ENCODE assay signal across 9 cellular contexts in the genomic region with DNA sequence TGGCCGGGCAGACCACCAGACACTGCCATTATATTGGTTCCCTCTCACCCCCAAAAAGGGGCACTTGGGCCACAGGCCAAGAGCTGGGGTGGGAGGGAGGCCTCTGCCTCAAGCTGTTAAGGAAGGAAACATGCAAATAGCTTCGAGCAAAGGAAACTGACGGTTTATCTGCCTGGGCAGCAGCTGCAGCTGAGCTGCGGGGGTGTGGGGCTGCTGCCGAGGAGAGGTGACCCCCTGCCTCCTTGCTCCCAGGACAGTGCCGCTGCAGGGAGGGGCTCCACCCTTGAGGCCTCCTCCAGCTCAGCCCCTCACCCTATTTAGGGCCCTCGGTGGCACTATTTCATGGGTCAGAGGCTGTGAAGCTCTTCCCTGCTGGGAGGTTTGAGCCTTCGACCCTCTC. TPM values are rescaled to one million over a fixed set of nuclear protein-coding genes. Genes with fewer than 3 reads are reported as not detected.
DNase-seq lines count a peak whose midpoint lies in the region; ATAC-seq, FAIRE-seq and TF ChIP-seq lines count a peak whose summit lies in the region.
"Had no signal": no experiment of that assay in that cellular context is flagged by ENCODE, and none has a peak within 500 bp of the region (broad histone marks: within the 10 kb centered on the region; RNA-seq: fewer than 3 reads in every experiment).

No MANE protein-coding gene starts in this region.

- H3K27me3 Mint-ChIP-seq in chondrocyte (ENCODE audit: low read depth) (no peaks in the 10 kb centered on the region), T-cell (no peaks in the 10 kb centered on the region)

- H3K27ac ChIP-seq in BLaER1 treated with 17β-estradiol and CSF1 and Interleukin-3, amounts not matched to agents 10 nM and 100 nM = peak overlapping the region; percentile 93 to 100 (median 98)
- H3K27ac ChIP-seq in right cardiac atrium (ENCODE audit: low read length) = no peak overlapping the region
- H3K27ac ChIP-seq: C4-2B had no signal

- peaks cover 28 to 50% (median 37%) of the 10 kb centered on the region in 11 experiments for H4K20me1 ChIP-seq in BLaER1 treated with 17β-estradiol and CSF1 and Interleukin-3, amounts not matched to agents 10 nM and 100 nM

- peak; percentile 97 for FAIRE-seq in GM19239 (lab: Jason Lieb, UNC)
- no peak for FAIRE-seq in D721Med (lab: Jason Lieb, UNC)

- H3K36me3 Mint-ChIP-seq in chondrocyte (ENCODE audit: low read depth) = peaks cover 19% of the 10 kb centered on the region
- peaks cover 19% of the 10 kb centered on the region for H3K36me3 Mint-ChIP-seq in T-cell

- H3K9me3 Mint-ChIP-seq in chondrocyte (ENCODE audit: low read depth) (no peaks in the 10 kb centered on the region), T-cell (no peaks in the 10 kb centered on the region)

- CTCF ChIA-PET in T-cell (lab: Charles Lee) = no interaction called here

- WGBS in right cardiac atrium = 42% methylated on average over 8 of the region's 8 CpGs

- H3K27ac Mint-ChIP-seq in chondrocyte (ENCODE audit: unreplicated experiment) (no peak overlapping the region), T-cell (no peak overlapping the region)

- H3K27me3 ChIP-seq in BLaER1 treated with 17β-estradiol and CSF1 and Interleukin-3, amounts not matched to agents 10 nM and 100 nM = no peaks in the 10 kb centered on the region; a peak in 1 of 22 replicates
- no peaks in the 10 kb centered on the region for H3K27me3 ChIP-seq in right cardiac atrium (ENCODE audit: control insufficient read depth, insufficient read depth)

- peak overlapping the region; percentile 94 to 100 (median 99) for H3K4me2 ChIP-seq in BLaER1 treated with 17β-estradiol and CSF1 and Interleukin-3, amounts not matched to agents 10 nM and 100 nM

- intact Hi-C loops in right cardiac atrium (cut with DNase I) = loop anchor here in 1 of 4 donors (10.0 kb wide), 1 partner anchor 194 kb away; a partner anchor contains a TSS

- peak overlapping the region; percentile 91 to 100 (median 95) for H3K9ac ChIP-seq in BLaER1 treated with 17β-estradiol and CSF1 and Interleukin-3, amounts not matched to agents 10 nM and 100 nM

- POLR2A ChIA-PET in T-cell (lab: Charles Lee) = no interaction called here

- no peak for ATAC-seq in right cardiac atrium
- no peak for ATAC-seq in T-cell (replicated peaks in 1 of 4)

- H3K9me3 ChIP-seq in BLaER1 treated with 17β-estradiol and CSF1 and Interleukin-3, amounts not matched to agents 10 nM and 100 nM (replicated peaks in 1 of 11) = no peaks in the 10 kb centered on the region
- H3K9me3 ChIP-seq in right cardiac atrium (ENCODE audit: control insufficient read depth, low read length) = no peaks in the 10 kb centered on the region

- H3K4me3 Mint-ChIP-seq in chondrocyte (ENCODE audit: unreplicated experiment) (no peak overlapping the region), T-cell (peak overlapping the region in 1 of 3 donors; percentile 31)

- peak overlapping the region; percentile 74 to 92 (median 79) for H3K4me3 ChIP-seq in BLaER1 treated with 17β-estradiol and CSF1 and Interleukin-3, amounts not matched to agents 10 nM and 100 nM
- no peak overlapping the region for H3K4me3 ChIP-seq in right cardiac atrium (ENCODE audit: low read length)

- no peak for DNase-seq in GM19239 (ENCODE audit: insufficient read length, low spot score)
- peak; percentile 59 to 69 for DNase-seq in NCI-H526 (lab: John Stamatoyannopoulos, UW)
- DNase-seq in right cardiac atrium = peak; percentile 15 to 43 (median 30)
- DNase-seq in chondrocyte (ENCODE audit: low spot score) = no peak
- no peak for DNase-seq in D721Med (ENCODE audit: insufficient read length, low spot score)
- DNase-seq in 8988T = no peak
- no peak for DNase-seq in T-cell

- peaks cover 70 to 86% (median 78%) of the 10 kb centered on the region in 10 experiments for H3K4me1 ChIP-seq in BLaER1 treated with 17β-estradiol and CSF1 and Interleukin-3, amounts not matched to agents 10 nM and 100 nM
- no peaks in the 10 kb centered on the region for H3K4me1 ChIP-seq in right cardiac atrium (ENCODE audit: control insufficient read depth, insufficient read depth, low read length)

- TF ChIP-seq CTCF in chondrocyte (IDR thresholded peaks at IDR 0.05) (no peak), D721Med (IDR thresholded peaks at IDR 0.05; ENCODE audit: insufficient read depth, missing control alignments) (no peak)

- peaks cover 2% of the 10 kb centered on the region for H3K4me1 Mint-ChIP-seq in chondrocyte (ENCODE audit: low read depth)
- peaks cover 0 to 16% (median 14%) of the 10 kb centered on the region in 3 donors for H3K4me1 Mint-ChIP-seq in T-cell

- peaks cover 65 to 83% (median 68%) of the 10 kb centered on the region in 11 experiments for H3K36me3 ChIP-seq in BLaER1 treated with 17β-estradiol and CSF1 and Interleukin-3, amounts not matched to agents 10 nM and 100 nM

RNA-seq across cellular contexts. Expression of a gene that starts 0.8 kb away (rescaled TPM):
- total RNA-seq in right cardiac atrium (1 to 10 TPM; 3.1 to 4.5 (median 3.9) TPM), chondrocyte (4.7 to 7.7 TPM (median 7.5 TPM) in 3 replicates), T-cell (1 to 10 TPM; 1.1 to 5.8 (median 4.3) TPM)
- 1.4 TPM for polyA plus RNA-seq in right cardiac atrium

RNA-seq across cellular contexts. Expression of a gene that starts 7.9 kb away (rescaled TPM):
- total RNA-seq in right cardiac atrium (10 to 100 TPM; 36.0 to 43.5 (median 40.3) TPM), chondrocyte (77.2 to 79.0 TPM (median 78.6 TPM) in 3 replicates), T-cell (100 to 1,000 TPM in 3 of 5 donors, 10 to 100 TPM in 2; 64.8 to 118 (median 106) TPM)
- polyA plus RNA-seq in right cardiac atrium = 30.5 TPM

RNA-seq across cellular contexts. Expression of a gene that starts 11.4 kb away (rescaled TPM):
- 10 to 100 TPM; 35.0 to 71.5 (median 47.0) TPM for total RNA-seq in right cardiac atrium
- 61.9 TPM for polyA plus RNA-seq in right cardiac atrium
- total RNA-seq in chondrocyte = 563 to 633 TPM (median 613 TPM) in 3 replicates
- 10 to 100 TPM in 4 of 5 donors, 1 to 10 TPM in 1; 9.8 to 17.8 (median 12.8) TPM for total RNA-seq in T-cell

RNA-seq across cellular contexts. Expression of a gene that starts 35.4 kb away (rescaled TPM):
- total RNA-seq in right cardiac atrium (10 to 100 TPM; 15.3 to 44.8 (median 25.3) TPM), chondrocyte (207 to 277 TPM (median 274 TPM) in 3 replicates), T-cell (10 to 100 TPM; 11.6 to 41.3 (median 21.1) TPM)
- 17.7 TPM for polyA plus RNA-seq in right cardiac atrium

RNA-seq across cellular contexts. Expression of a gene that starts 45.5 kb away (rescaled TPM):
- total RNA-seq in right cardiac atrium (10 to 100 TPM; 24.9 to 34.2 (median 27.7) TPM), chondrocyte (75.2 to 85.9 TPM (median 79.1 TPM) in 3 replicates), T-cell (100 to 1,000 TPM; 162 to 233 (median 217) TPM)
- 41.8 TPM for polyA plus RNA-seq in right cardiac atrium

Comparison
In these comparisons a context has a peak if more than half of its experiments do, and no peak if none do; other contexts are left out.
1. DNase-seq: peak in NCI-H526 (2 of 2) and right cardiac atrium (3 of 3); none in GM19239 (single experiment), chondrocyte (single experiment), D721Med (single experiment), 8988T (single experiment) and T-cell (0 of 34).